2 cellular contexts compared by ENCODE assay signal in the genomic region with DNA sequence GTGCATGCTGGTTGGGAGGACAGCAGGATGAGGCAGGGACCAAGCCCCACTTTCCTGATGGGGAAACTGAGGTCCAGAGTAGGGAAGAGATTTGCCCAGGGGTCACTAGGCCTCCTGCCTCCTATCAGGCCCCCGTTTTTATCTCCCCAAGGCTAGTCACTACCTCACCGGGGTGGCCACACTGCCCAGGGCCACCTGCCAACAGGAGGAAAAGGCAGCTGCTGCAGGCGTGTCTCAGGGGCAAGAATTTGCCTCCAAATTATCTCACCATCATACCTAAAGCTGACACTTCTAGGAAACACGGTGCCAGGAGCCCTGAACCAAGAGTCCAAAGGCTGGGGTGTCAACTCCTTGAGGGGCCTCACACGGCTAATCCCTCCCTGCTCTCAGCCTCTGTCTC.
TF ChIP-seq lines count a peak whose summit lies in the region.

No MANE protein-coding gene starts in this region.

TF ChIP-seq in HepG2, 621 proteins besides CTCF, POLR2A, EP300 and RAD21:
- no peak for TF ChIP-seq FOXK1 (CRISPR knock-in tag; IDR thresholded peaks at IDR 0.05; ENCODE audit: borderline replicate concordance, low read depth)
- TF ChIP-seq ADNP (CRISPR knock-in tag; IDR thresholded peaks at IDR 0.05) = no peak
- TF ChIP-seq, protein P1, sequence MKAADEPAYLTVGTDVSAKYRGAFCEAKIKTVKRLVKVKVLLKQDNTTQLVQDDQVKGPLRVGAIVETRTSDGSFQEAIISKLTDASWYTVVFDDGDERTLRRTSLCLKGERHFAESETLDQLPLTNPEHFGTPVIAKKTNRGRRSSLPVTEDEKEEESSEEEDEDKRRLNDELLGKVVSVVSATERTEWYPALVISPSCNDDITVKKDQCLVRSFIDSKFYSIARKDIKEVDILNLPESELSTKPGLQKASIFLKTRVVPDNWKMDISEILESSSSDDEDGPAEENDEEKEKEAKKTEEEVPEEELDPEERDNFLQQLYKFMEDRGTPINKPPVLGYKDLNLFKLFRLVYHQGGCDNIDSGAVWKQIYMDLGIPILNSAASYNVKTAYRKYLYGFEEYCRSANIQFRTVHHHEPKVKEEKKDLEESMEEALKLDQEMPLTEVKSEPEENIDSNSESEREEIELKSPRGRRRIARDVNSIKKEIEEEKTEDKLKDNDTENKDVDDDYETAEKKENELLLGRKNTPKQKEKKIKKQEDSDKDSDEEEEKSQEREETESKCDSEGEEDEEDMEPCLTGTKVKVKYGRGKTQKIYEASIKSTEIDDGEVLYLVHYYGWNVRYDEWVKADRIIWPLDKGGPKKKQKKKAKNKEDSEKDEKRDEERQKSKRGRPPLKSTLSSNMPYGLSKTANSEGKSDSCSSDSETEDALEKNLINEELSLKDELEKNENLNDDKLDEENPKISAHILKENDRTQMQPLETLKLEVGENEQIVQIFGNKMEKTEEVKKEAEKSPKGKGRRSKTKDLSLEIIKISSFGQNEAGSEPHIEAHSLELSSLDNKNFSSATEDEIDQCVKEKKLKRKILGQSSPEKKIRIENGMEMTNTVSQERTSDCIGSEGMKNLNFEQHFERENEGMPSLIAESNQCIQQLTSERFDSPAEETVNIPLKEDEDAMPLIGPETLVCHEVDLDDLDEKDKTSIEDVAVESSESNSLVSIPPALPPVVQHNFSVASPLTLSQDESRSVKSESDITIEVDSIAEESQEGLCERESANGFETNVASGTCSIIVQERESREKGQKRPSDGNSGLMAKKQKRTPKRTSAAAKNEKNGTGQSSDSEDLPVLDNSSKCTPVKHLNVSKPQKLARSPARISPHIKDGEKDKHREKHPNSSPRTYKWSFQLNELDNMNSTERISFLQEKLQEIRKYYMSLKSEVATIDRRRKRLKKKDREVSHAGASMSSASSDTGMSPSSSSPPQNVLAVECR (CRISPR knock-in tag; IDR thresholded peaks at IDR 0.05; ENCODE audit: borderline replicate concordance) = no peak
- no peak for TF ChIP-seq HIVEP1 (CRISPR knock-in tag; IDR thresholded peaks at IDR 0.05)
- TF ChIP-seq ZNF367 (CRISPR knock-in tag; IDR thresholded peaks at IDR 0.05; ENCODE audit: borderline replicate concordance) = no peak
- TF ChIP-seq, protein P2, sequence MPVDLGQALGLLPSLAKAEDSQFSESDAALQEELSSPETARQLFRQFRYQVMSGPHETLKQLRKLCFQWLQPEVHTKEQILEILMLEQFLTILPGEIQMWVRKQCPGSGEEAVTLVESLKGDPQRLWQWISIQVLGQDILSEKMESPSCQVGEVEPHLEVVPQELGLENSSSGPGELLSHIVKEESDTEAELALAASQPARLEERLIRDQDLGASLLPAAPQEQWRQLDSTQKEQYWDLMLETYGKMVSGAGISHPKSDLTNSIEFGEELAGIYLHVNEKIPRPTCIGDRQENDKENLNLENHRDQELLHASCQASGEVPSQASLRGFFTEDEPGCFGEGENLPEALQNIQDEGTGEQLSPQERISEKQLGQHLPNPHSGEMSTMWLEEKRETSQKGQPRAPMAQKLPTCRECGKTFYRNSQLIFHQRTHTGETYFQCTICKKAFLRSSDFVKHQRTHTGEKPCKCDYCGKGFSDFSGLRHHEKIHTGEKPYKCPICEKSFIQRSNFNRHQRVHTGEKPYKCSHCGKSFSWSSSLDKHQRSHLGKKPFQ (CRISPR knock-in tag; IDR thresholded peaks at IDR 0.05; ENCODE audit: insufficient replicate concordance) = no peak
- no peak for TF ChIP-seq CBX5 (CRISPR knock-in tag; IDR thresholded peaks at IDR 0.05; ENCODE audit: borderline replicate concordance)
- TF ChIP-seq PHF20 (CRISPR knock-in tag; IDR thresholded peaks at IDR 0.05) = no peak
- no peak for TF ChIP-seq MATR3 (CRISPR knock-in tag; IDR thresholded peaks at IDR 0.05)
- TF ChIP-seq, protein P3, sequence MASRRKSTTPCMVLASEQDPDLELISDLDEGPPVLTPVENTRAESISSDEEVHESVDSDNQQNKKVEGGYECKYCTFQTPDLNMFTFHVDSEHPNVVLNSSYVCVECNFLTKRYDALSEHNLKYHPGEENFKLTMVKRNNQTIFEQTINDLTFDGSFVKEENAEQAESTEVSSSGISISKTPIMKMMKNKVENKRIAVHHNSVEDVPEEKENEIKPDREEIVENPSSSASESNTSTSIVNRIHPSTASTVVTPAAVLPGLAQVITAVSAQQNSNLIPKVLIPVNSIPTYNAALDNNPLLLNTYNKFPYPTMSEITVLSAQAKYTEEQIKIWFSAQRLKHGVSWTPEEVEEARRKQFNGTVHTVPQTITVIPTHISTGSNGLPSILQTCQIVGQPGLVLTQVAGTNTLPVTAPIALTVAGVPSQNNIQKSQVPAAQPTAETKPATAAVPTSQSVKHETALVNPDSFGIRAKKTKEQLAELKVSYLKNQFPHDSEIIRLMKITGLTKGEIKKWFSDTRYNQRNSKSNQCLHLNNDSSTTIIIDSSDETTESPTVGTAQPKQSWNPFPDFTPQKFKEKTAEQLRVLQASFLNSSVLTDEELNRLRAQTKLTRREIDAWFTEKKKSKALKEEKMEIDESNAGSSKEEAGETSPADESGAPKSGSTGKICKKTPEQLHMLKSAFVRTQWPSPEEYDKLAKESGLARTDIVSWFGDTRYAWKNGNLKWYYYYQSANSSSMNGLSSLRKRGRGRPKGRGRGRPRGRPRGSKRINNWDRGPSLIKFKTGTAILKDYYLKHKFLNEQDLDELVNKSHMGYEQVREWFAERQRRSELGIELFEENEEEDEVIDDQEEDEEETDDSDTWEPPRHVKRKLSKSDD (CRISPR knock-in tag; IDR thresholded peaks at IDR 0.05; ENCODE audit: low read depth) = no peak
- TF ChIP-seq MAFF (IDR thresholded peaks at IDR 0.05; ENCODE audit: low read depth, low read length) = no peak
- TF ChIP-seq ZNF605 (CRISPR knock-in tag; IDR thresholded peaks at IDR 0.05) = no peak

TF ChIP-seq in H1, 55 proteins besides CTCF, POLR2A, EP300 and RAD21:
- TF ChIP-seq TBP (IDR thresholded peaks at IDR 0.05; ENCODE audit: low read depth, low read length) = no peak
- no peak for TF ChIP-seq PHF8 (conservative IDR thresholded peaks at IDR 0.05; ENCODE audit: low read depth, low read length)
- TF ChIP-seq NRF1 (IDR thresholded peaks at IDR 0.05; ENCODE audit: low read depth, low read length) = no peak
- no peak for TF ChIP-seq BACH1 (IDR thresholded peaks at IDR 0.05; ENCODE audit: low read length)
- TF ChIP-seq RXRA (IDR thresholded peaks at IDR 0.05; ENCODE audit: insufficient read depth, low read depth, low read length) = no peak
- no peak for TF ChIP-seq SAP30 (IDR thresholded peaks at IDR 0.05; ENCODE audit: insufficient read depth, insufficient replicate concordance, low read length)
- TF ChIP-seq CHD1 (IDR thresholded peaks at IDR 0.05; ENCODE audit: low read depth, low read length) = no peak
- TF ChIP-seq SIX5 (IDR thresholded peaks at IDR 0.05; ENCODE audit: low read depth, low read length) = no peak
- TF ChIP-seq ASH2L (IDR thresholded peaks at IDR 0.05; ENCODE audit: low read length) = no peak
- TF ChIP-seq TCF12 (IDR thresholded peaks at IDR 0.05; ENCODE audit: low read depth, low read length) = no peak
- no peak for TF ChIP-seq YY1 (IDR thresholded peaks at IDR 0.05; ENCODE audit: low read depth, low read length)
- TF ChIP-seq KDM4A (IDR thresholded peaks at IDR 0.05; ENCODE audit: low read depth, low read length, severe bottlenecking) = no peak
- TF ChIP-seq SP4 (IDR thresholded peaks at IDR 0.05; ENCODE audit: low read length) = no peak
- TF ChIP-seq, protein P4, sequence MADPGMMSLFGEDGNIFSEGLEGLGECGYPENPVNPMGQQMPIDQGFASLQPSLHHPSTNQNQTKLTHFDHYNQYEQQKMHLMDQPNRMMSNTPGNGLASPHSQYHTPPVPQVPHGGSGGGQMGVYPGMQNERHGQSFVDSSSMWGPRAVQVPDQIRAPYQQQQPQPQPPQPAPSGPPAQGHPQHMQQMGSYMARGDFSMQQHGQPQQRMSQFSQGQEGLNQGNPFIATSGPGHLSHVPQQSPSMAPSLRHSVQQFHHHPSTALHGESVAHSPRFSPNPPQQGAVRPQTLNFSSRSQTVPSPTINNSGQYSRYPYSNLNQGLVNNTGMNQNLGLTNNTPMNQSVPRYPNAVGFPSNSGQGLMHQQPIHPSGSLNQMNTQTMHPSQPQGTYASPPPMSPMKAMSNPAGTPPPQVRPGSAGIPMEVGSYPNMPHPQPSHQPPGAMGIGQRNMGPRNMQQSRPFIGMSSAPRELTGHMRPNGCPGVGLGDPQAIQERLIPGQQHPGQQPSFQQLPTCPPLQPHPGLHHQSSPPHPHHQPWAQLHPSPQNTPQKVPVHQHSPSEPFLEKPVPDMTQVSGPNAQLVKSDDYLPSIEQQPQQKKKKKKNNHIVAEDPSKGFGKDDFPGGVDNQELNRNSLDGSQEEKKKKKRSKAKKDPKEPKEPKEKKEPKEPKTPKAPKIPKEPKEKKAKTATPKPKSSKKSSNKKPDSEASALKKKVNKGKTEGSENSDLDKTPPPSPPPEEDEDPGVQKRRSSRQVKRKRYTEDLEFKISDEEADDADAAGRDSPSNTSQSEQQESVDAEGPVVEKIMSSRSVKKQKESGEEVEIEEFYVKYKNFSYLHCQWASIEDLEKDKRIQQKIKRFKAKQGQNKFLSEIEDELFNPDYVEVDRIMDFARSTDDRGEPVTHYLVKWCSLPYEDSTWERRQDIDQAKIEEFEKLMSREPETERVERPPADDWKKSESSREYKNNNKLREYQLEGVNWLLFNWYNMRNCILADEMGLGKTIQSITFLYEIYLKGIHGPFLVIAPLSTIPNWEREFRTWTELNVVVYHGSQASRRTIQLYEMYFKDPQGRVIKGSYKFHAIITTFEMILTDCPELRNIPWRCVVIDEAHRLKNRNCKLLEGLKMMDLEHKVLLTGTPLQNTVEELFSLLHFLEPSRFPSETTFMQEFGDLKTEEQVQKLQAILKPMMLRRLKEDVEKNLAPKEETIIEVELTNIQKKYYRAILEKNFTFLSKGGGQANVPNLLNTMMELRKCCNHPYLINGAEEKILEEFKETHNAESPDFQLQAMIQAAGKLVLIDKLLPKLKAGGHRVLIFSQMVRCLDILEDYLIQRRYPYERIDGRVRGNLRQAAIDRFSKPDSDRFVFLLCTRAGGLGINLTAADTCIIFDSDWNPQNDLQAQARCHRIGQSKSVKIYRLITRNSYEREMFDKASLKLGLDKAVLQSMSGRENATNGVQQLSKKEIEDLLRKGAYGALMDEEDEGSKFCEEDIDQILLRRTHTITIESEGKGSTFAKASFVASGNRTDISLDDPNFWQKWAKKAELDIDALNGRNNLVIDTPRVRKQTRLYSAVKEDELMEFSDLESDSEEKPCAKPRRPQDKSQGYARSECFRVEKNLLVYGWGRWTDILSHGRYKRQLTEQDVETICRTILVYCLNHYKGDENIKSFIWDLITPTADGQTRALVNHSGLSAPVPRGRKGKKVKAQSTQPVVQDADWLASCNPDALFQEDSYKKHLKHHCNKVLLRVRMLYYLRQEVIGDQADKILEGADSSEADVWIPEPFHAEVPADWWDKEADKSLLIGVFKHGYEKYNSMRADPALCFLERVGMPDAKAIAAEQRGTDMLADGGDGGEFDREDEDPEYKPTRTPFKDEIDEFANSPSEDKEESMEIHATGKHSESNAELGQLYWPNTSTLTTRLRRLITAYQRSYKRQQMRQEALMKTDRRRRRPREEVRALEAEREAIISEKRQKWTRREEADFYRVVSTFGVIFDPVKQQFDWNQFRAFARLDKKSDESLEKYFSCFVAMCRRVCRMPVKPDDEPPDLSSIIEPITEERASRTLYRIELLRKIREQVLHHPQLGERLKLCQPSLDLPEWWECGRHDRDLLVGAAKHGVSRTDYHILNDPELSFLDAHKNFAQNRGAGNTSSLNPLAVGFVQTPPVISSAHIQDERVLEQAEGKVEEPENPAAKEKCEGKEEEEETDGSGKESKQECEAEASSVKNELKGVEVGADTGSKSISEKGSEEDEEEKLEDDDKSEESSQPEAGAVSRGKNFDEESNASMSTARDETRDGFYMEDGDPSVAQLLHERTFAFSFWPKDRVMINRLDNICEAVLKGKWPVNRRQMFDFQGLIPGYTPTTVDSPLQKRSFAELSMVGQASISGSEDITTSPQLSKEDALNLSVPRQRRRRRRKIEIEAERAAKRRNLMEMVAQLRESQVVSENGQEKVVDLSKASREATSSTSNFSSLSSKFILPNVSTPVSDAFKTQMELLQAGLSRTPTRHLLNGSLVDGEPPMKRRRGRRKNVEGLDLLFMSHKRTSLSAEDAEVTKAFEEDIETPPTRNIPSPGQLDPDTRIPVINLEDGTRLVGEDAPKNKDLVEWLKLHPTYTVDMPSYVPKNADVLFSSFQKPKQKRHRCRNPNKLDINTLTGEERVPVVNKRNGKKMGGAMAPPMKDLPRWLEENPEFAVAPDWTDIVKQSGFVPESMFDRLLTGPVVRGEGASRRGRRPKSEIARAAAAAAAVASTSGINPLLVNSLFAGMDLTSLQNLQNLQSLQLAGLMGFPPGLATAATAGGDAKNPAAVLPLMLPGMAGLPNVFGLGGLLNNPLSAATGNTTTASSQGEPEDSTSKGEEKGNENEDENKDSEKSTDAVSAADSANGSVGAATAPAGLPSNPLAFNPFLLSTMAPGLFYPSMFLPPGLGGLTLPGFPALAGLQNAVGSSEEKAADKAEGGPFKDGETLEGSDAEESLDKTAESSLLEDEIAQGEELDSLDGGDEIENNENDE (IDR thresholded peaks at IDR 0.05; ENCODE audit: insufficient replicate concordance, low read length) = no peak
- TF ChIP-seq, protein P5, sequence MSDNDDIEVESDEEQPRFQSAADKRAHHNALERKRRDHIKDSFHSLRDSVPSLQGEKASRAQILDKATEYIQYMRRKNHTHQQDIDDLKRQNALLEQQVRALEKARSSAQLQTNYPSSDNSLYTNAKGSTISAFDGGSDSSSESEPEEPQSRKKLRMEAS (IDR thresholded peaks at IDR 0.05) = no peak
- no peak for TF ChIP-seq HDAC2 (IDR thresholded peaks at IDR 0.05; ENCODE audit: borderline replicate concordance in 1 of 2, low read depth in 2 of 2, low read length in 2 of 2)
- TF ChIP-seq BRCA1 (IDR thresholded peaks at IDR 0.05; ENCODE audit: low read depth, low read length) = no peak
